Comparison of ENCODE assay signal across 1 cellular context in the genomic region with DNA sequence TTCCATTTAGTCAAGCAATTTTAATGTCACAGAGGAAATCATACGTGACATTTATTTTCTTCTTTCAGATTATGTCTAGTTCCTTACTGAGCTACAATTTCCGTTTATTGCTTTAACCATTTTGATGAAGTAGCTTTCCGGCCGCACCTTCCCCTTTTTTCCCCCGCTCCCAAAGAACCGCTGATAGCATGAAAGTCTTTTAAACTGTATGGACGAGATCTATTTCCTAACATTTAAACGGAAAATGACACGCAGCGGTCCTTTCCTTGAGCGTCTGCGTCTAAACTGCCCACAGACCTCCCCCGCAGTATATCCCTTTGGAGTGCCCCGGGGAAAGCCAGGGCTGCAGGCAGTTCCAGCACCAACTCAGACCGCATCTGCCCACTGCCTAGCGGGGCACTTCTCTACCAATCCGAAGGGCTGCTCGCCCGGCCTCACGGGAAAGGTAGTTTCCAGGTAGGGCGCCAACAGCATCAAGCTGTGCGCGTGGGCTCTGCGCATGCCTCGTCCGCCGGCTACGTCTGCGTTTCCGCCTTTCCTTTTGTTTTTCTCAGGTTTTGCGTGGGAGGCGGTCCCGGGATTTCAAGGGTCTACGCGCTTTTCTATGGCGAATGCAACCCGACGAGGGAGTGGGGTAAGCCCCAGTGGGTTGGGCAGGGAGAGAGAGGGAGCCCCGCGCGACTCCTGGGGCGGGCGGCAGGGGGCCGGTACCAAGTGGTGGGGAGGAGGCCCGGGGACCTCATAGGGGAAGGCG.
TF ChIP-seq lines count a peak whose summit lies in the region.

A gene (plus strand): TSS at position 526 of the 754 bp plus-strand sequence. CDS start 1,667 bp downstream, outside the sequence.

TF ChIP-seq in HepG2, 621 proteins besides CTCF, POLR2A, EP300 and RAD21 (continued from another document and continues in another):
- TF ChIP-seq, protein P1, sequence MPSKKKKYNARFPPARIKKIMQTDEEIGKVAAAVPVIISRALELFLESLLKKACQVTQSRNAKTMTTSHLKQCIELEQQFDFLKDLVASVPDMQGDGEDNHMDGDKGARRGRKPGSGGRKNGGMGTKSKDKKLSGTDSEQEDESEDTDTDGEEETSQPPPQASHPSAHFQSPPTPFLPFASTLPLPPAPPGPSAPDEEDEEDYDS (CRISPR knock-in tag; IDR thresholded peaks at IDR 0.05): peak; percentile 80
- TF ChIP-seq FOXA1 (IDR thresholded peaks at IDR 0.05): no peak
- no peak for TF ChIP-seq FOXA1 (CRISPR knock-in tag; IDR thresholded peaks at IDR 0.05)
- peak; percentile 65; the same call in 1 of the 2 replicates for TF ChIP-seq HIVEP1 (CRISPR knock-in tag; IDR thresholded peaks at IDR 0.05)
- TF ChIP-seq, protein P2, sequence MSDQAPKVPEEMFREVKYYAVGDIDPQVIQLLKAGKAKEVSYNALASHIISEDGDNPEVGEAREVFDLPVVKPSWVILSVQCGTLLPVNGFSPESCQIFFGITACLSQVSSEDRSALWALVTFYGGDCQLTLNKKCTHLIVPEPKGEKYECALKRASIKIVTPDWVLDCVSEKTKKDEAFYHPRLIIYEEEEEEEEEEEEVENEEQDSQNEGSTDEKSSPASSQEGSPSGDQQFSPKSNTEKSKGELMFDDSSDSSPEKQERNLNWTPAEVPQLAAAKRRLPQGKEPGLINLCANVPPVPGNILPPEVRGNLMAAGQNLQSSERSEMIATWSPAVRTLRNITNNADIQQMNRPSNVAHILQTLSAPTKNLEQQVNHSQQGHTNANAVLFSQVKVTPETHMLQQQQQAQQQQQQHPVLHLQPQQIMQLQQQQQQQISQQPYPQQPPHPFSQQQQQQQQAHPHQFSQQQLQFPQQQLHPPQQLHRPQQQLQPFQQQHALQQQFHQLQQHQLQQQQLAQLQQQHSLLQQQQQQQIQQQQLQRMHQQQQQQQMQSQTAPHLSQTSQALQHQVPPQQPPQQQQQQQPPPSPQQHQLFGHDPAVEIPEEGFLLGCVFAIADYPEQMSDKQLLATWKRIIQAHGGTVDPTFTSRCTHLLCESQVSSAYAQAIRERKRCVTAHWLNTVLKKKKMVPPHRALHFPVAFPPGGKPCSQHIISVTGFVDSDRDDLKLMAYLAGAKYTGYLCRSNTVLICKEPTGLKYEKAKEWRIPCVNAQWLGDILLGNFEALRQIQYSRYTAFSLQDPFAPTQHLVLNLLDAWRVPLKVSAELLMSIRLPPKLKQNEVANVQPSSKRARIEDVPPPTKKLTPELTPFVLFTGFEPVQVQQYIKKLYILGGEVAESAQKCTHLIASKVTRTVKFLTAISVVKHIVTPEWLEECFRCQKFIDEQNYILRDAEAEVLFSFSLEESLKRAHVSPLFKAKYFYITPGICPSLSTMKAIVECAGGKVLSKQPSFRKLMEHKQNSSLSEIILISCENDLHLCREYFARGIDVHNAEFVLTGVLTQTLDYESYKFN (CRISPR knock-in tag; conservative IDR thresholded peaks at IDR 0.05): 0 out of 2 replicates have a peak, but pooled peaks have one; percentile 14
- TF ChIP-seq CBFB (CRISPR knock-in tag; IDR thresholded peaks at IDR 0.05): 0 out of 2 replicates have a peak, but pooled peaks have one; percentile 9
- TF ChIP-seq ZFP36 (IDR thresholded peaks at IDR 0.05; ENCODE audit: borderline replicate concordance, low read depth, low read length, partially characterized antibody): no peak
- TF ChIP-seq KDM6A (CRISPR knock-in tag; IDR thresholded peaks at IDR 0.05; ENCODE audit: low read depth): no peak
- TF ChIP-seq ESRRA (CRISPR knock-in tag; IDR thresholded peaks at IDR 0.05; ENCODE audit: low read depth): 0 out of 2 replicates have a peak, but pooled peaks have one; percentile 13
- TF ChIP-seq POLR2G (IDR thresholded peaks at IDR 0.05; ENCODE audit: low read depth, low read length): peak; percentile 76
- peak; percentile 83 for TF ChIP-seq NFYC (CRISPR knock-in tag; IDR thresholded peaks at IDR 0.05)
- TF ChIP-seq, protein P3, sequence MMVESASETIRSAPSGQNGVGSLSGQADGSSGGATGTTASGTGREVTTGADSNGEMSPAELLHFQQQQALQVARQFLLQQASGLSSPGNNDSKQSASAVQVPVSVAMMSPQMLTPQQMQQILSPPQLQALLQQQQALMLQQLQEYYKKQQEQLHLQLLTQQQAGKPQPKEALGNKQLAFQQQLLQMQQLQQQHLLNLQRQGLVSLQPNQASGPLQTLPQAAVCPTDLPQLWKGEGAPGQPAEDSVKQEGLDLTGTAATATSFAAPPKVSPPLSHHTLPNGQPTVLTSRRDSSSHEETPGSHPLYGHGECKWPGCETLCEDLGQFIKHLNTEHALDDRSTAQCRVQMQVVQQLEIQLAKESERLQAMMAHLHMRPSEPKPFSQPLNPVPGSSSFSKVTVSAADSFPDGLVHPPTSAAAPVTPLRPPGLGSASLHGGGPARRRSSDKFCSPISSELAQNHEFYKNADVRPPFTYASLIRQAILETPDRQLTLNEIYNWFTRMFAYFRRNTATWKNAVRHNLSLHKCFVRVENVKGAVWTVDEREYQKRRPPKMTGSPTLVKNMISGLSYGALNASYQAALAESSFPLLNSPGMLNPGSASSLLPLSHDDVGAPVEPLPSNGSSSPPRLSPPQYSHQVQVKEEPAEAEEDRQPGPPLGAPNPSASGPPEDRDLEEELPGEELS (CRISPR knock-in tag; IDR thresholded peaks at IDR 0.05): no peak
- TF ChIP-seq SALL1 (CRISPR knock-in tag; IDR thresholded peaks at IDR 0.05): no peak; the same call in none of the 2 replicates
- TF ChIP-seq JUNB (CRISPR knock-in tag; IDR thresholded peaks at IDR 0.05; ENCODE audit: borderline replicate concordance): no peak
- no peak for TF ChIP-seq ZMAT3 (CRISPR knock-in tag; conservative IDR thresholded peaks at IDR 0.05)
- peak; percentile 85 for TF ChIP-seq CREM (IDR thresholded peaks at IDR 0.05)
- no peak for TF ChIP-seq CREM (CRISPR knock-in tag; IDR thresholded peaks at IDR 0.05)
- TF ChIP-seq ZNF484 (CRISPR knock-in tag; IDR thresholded peaks at IDR 0.05; ENCODE audit: borderline replicate concordance, low read depth): no peak
- peak; percentile 43 for TF ChIP-seq RBM39 (IDR thresholded peaks at IDR 0.05; ENCODE audit: low read depth, low read length, poor library complexity, severe bottlenecking)
- no peak; the same call in 1 of the 2 replicates for TF ChIP-seq SOX5 (CRISPR knock-in tag; IDR thresholded peaks at IDR 0.05; ENCODE audit: borderline replicate concordance)
- TF ChIP-seq, protein P4, sequence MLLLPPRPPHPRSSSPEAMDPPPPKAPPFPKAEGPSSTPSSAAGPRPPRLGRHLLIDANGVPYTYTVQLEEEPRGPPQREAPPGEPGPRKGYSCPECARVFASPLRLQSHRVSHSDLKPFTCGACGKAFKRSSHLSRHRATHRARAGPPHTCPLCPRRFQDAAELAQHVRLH (CRISPR knock-in tag; IDR thresholded peaks at IDR 0.05; ENCODE audit: borderline replicate concordance, low read depth): no peak
- TF ChIP-seq, protein P5, sequence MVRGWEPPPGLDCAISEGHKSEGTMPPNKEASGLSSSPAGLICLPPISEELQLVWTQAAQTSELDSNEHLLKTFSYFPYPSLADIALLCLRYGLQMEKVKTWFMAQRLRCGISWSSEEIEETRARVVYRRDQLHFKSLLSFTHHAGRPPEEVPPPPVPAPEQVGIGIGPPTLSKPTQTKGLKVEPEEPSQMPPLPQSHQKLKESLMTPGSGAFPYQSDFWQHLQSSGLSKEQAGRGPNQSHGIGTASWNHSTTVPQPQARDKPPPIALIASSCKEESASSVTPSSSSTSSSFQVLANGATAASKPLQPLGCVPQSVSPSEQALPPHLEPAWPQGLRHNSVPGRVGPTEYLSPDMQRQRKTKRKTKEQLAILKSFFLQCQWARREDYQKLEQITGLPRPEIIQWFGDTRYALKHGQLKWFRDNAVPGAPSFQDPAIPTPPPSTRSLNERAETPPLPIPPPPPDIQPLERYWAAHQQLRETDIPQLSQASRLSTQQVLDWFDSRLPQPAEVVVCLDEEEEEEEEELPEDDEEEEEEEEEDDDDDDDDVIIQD (CRISPR knock-in tag; IDR thresholded peaks at IDR 0.05; ENCODE audit: low read depth): peak; percentile 9; the same call in 1 of the 2 replicates
- TF ChIP-seq ZNF879 (CRISPR knock-in tag; IDR thresholded peaks at IDR 0.05): no peak
- no peak for TF ChIP-seq ZNF121 (CRISPR knock-in tag; IDR thresholded peaks at IDR 0.05)
- TF ChIP-seq SMARCE1 (IDR thresholded peaks at IDR 0.05; ENCODE audit: borderline replicate concordance): no peak
- TF ChIP-seq ZNF143 (CRISPR knock-in tag; IDR thresholded peaks at IDR 0.05): peak; percentile 94
- no peak for TF ChIP-seq FOXK2 (IDR thresholded peaks at IDR 0.05)
- peak; percentile 32; the same call in 1 of the 2 replicates for TF ChIP-seq ISL2 (CRISPR knock-in tag; IDR thresholded peaks at IDR 0.05)
- no peak for TF ChIP-seq U2AF2 (IDR thresholded peaks at IDR 0.05; ENCODE audit: low read depth, low read length)
- TF ChIP-seq MYC (CRISPR knock-in tag; IDR thresholded peaks at IDR 0.05; ENCODE audit: borderline replicate concordance): peak; percentile 52; the same call in 1 of the 2 replicates
- TF ChIP-seq, protein P6, sequence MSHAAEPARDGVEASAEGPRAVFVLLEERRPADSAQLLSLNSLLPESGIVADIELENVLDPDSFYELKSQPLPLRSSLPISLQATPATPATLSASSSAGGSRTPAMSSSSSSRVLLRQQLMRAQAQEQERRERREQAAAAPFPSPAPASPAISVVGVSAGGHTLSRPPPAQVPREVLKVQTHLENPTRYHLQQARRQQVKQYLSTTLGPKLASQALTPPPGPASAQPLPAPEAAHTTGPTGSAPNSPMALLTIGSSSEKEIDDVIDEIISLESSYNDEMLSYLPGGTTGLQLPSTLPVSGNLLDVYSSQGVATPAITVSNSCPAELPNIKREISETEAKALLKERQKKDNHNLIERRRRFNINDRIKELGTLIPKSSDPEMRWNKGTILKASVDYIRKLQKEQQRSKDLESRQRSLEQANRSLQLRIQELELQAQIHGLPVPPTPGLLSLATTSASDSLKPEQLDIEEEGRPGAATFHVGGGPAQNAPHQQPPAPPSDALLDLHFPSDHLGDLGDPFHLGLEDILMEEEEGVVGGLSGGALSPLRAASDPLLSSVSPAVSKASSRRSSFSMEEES (CRISPR knock-in tag; IDR thresholded peaks at IDR 0.05): no peak
- TF ChIP-seq ATF7 (IDR thresholded peaks at IDR 0.05): no peak
- no peak; the same call in 1 of the 2 replicates for TF ChIP-seq ATF7 (CRISPR knock-in tag; IDR thresholded peaks at IDR 0.05)
- TF ChIP-seq, protein P7, sequence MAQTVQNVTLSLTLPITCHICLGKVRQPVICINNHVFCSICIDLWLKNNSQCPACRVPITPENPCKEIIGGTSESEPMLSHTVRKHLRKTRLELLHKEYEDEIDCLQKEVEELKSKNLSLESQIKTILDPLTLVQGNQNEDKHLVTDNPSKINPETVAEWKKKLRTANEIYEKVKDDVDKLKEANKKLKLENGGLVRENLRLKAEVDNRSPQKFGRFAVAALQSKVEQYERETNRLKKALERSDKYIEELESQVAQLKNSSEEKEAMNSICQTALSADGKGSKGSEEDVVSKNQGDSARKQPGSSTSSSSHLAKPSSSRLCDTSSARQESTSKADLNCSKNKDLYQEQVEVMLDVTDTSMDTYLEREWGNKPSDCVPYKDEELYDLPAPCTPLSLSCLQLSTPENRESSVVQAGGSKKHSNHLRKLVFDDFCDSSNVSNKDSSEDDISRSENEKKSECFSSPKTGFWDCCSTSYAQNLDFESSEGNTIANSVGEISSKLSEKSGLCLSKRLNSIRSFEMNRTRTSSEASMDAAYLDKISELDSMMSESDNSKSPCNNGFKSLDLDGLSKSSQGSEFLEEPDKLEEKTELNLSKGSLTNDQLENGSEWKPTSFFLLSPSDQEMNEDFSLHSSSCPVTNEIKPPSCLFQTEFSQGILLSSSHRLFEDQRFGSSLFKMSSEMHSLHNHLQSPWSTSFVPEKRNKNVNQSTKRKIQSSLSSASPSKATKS (CRISPR knock-in tag; IDR thresholded peaks at IDR 0.05): no peak
- TF ChIP-seq CAMTA2 (CRISPR knock-in tag; IDR thresholded peaks at IDR 0.05; ENCODE audit: borderline replicate concordance): no peak
- TF ChIP-seq ZNF703 (CRISPR knock-in tag; IDR thresholded peaks at IDR 0.05; ENCODE audit: borderline replicate concordance): no peak
- no peak for TF ChIP-seq ZFP1 (CRISPR knock-in tag; IDR thresholded peaks at IDR 0.05)
- no peak; the same call in 1 of the 2 replicates for TF ChIP-seq EED (CRISPR knock-in tag; IDR thresholded peaks at IDR 0.05)
- peak; percentile 82; the same call in 1 of the 2 replicates for TF ChIP-seq HNRNPL (IDR thresholded peaks at IDR 0.05; ENCODE audit: low read depth, low read length)
- TF ChIP-seq MYNN (CRISPR knock-in tag; IDR thresholded peaks at IDR 0.05; ENCODE audit: low read depth): peak; percentile 68; the same call in 1 of the 2 replicates
- TF ChIP-seq, protein P8, sequence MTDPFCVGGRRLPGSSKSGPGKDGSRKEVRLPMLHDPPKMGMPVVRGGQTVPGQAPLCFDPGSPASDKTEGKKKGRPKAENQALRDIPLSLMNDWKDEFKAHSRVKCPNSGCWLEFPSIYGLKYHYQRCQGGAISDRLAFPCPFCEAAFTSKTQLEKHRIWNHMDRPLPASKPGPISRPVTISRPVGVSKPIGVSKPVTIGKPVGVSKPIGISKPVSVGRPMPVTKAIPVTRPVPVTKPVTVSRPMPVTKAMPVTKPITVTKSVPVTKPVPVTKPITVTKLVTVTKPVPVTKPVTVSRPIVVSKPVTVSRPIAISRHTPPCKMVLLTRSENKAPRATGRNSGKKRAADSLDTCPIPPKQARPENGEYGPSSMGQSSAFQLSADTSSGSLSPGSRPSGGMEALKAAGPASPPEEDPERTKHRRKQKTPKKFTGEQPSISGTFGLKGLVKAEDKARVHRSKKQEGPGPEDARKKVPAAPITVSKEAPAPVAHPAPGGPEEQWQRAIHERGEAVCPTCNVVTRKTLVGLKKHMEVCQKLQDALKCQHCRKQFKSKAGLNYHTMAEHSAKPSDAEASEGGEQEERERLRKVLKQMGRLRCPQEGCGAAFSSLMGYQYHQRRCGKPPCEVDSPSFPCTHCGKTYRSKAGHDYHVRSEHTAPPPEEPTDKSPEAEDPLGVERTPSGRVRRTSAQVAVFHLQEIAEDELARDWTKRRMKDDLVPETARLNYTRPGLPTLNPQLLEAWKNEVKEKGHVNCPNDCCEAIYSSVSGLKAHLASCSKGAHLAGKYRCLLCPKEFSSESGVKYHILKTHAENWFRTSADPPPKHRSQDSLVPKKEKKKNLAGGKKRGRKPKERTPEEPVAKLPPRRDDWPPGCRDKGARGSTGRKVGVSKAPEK (CRISPR knock-in tag; IDR thresholded peaks at IDR 0.05; ENCODE audit: borderline replicate concordance): 0 out of 2 replicates have a peak, but pooled peaks have one; percentile 65
- TF ChIP-seq ZNF260 (CRISPR knock-in tag; IDR thresholded peaks at IDR 0.05; ENCODE audit: borderline replicate concordance, low read depth): no peak
- no peak for TF ChIP-seq MLLT10 (CRISPR knock-in tag; IDR thresholded peaks at IDR 0.05)
- TF ChIP-seq HOXA9 (CRISPR knock-in tag; IDR thresholded peaks at IDR 0.05; ENCODE audit: borderline replicate concordance): no peak
- no peak for TF ChIP-seq HOXA7 (CRISPR knock-in tag; IDR thresholded peaks at IDR 0.05)
- 0 out of 2 replicates have a peak, but pooled peaks have one; percentile 40 for TF ChIP-seq ZNF777 (CRISPR knock-in tag; IDR thresholded peaks at IDR 0.05)
